16 cellular contexts compared by ENCODE assay signal in genomic region chrX:94633237-94633636, GRCh38.
"Had no signal": no experiment of that assay in that cellular context is flagged by ENCODE, and none has a peak within 500 bp of the region (broad histone marks: within the 10 kb centered on the region; RNA-seq: fewer than 3 reads in every experiment).

No MANE protein-coding gene starts in this region.

- H3K4me1 Mint-ChIP-seq: activated CD4-positive, alpha-beta T cell treated with anti-CD3 and anti-CD28 coated beads for 36 hours; nephron; stimulated activated naive CD8-positive, alpha-beta T cell treated with anti-CD3 and anti-CD28 coated beads, Interleukin-15, amount 100 ng/mL, for 72 hours had no signal

- H3K27ac ChIP-seq: coronary artery, epithelial cell of prostate, gastrocnemius medialis, heart right ventricle, left ventricle myocardium inferior, testis, WERI-Rb-1 had no signal

- H3K27me3 Mint-ChIP-seq: activated CD4-positive, alpha-beta T cell treated with anti-CD3 and anti-CD28 coated beads for 36 hours; stimulated activated naive CD8-positive, alpha-beta T cell treated with anti-CD3 and anti-CD28 coated beads, Interleukin-15, amount 100 ng/mL, for 72 hours had no signal

- H3K4me3 ChIP-seq: coronary artery, gastrocnemius medialis, heart right ventricle, left ventricle myocardium inferior, testis had no signal

- ATAC-seq: activated CD4-positive, alpha-beta T cell treated with anti-CD3 and anti-CD28 coated beads for 36 hours; activated CD8-positive, alpha-beta T cell treated with anti-CD3 and anti-CD28 coated beads, Interleukin-2, amount 10 ng/mL, durations not matched to agents 7 days and 5 days; gastrocnemius medialis; heart right ventricle; stimulated activated naive CD8-positive, alpha-beta T cell treated with anti-CD3 and anti-CD28 coated beads, Interleukin-15, amount 100 ng/mL, for 72 hours had no signal

- H3K4me3 Mint-ChIP-seq: activated CD4-positive, alpha-beta T cell treated with anti-CD3 and anti-CD28 coated beads for 36 hours; activated CD8-positive, alpha-beta T cell treated with anti-CD3 and anti-CD28 coated beads, Interleukin-2, amount 10 ng/mL, durations not matched to agents 7 days and 5 days; nephron; stimulated activated naive CD8-positive, alpha-beta T cell treated with anti-CD3 and anti-CD28 coated beads, Interleukin-15, amount 100 ng/mL, for 72 hours had no signal

- H3K9me3 ChIP-seq: gastrocnemius medialis, left ventricle myocardium inferior, testis had no signal

- DNase-seq: activated CD4-positive, alpha-beta T cell treated with anti-CD3 and anti-CD28 coated beads for 36 hours; activated CD8-positive, alpha-beta memory T cell treated with anti-CD3 and anti-CD28 coated beads, Interleukin-2, amount 50 U/mL, for 48 hours; activated CD8-positive, alpha-beta T cell treated with anti-CD3 and anti-CD28 coated beads, Interleukin-2, amount 10 ng/mL, durations not matched to agents 7 days and 5 days; aorta; effector CD4-positive, alpha-beta T cell; gastrocnemius medialis; heart right ventricle; left ventricle myocardium inferior; mesenchymal stem cell; stimulated activated CD4-positive, alpha-beta T cell treated with anti-CD3 and anti-CD28 coated beads, Interleukin-4, amount 100 ng/mL, for 1 hour; stimulated activated naive CD8-positive, alpha-beta T cell treated with anti-CD3 and anti-CD28 coated beads, Interleukin-15, amount 100 ng/mL, for 72 hours; testis; WERI-Rb-1 had no signal

- H3K27me3 ChIP-seq: gastrocnemius medialis, testis had no signal

- H3K4me1 ChIP-seq: gastrocnemius medialis, heart right ventricle, left ventricle myocardium inferior, testis had no signal

- H3K27ac Mint-ChIP-seq: activated CD4-positive, alpha-beta T cell treated with anti-CD3 and anti-CD28 coated beads for 36 hours; activated CD8-positive, alpha-beta T cell treated with anti-CD3 and anti-CD28 coated beads, Interleukin-2, amount 10 ng/mL, durations not matched to agents 7 days and 5 days; nephron; stimulated activated naive CD8-positive, alpha-beta T cell treated with anti-CD3 and anti-CD28 coated beads, Interleukin-15, amount 100 ng/mL, for 72 hours had no signal

- H3K36me3 ChIP-seq: gastrocnemius medialis, heart right ventricle, left ventricle myocardium inferior, WERI-Rb-1 had no signal
